ENCODE assay signal across 9 cellular contexts in the genomic region with DNA sequence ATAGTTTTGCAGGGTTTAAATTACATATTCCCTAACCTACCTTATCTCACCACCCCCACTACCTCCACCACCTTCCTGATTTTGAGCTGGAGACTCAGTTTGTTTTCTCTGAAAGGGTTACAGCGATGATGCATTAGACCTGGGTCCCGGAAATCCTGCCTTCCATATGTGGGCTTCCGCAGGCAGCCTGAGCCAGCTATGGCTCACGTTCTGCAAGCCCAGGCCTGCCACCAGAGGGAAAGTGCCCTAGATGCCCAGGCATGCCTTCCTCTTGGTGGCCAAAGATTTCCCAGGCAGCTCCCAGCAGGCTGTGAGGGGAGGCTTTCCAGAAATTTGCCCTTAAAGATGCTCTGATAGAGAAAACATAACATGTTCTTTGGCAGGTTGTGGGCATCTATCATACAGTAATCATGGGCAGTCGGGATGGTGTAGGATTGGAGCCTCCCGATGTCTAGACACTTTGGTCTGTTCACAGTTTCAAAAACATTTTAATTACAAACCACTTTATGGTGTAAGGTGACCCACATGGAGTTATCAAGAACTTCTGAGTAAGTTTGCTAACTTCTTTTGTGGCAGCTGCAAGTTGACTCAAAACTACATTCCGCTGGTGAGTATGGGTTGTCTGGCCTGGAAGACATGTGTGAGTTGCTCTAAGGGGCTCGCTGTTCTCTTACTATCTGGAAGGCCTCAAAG.
DNase-seq lines count a peak whose midpoint lies in the region; ATAC-seq and TF ChIP-seq lines count a peak whose summit lies in the region.
"Had no signal": no experiment of that assay in that cellular context is flagged by ENCODE, and none has a peak within 500 bp of the region (broad histone marks: within the 10 kb centered on the region; RNA-seq: fewer than 3 reads in every experiment).

No MANE protein-coding gene starts in this region.

- no peak overlapping the region for H3K27ac ChIP-seq in HEK293 (ENCODE audit: extremely low read depth, low read depth, low read length)

- H3K4me1 ChIP-seq in HEK293 (ENCODE audit: control insufficient read depth, insufficient read depth, low read length): no peaks in the 10 kb centered on the region

- TF ChIP-seq CTCF in HEK293 (tag by site-specific recombination; IDR thresholded peaks at IDR 0.05): no peak

- CTCF ChIA-PET in HEK293 (lab: Yijun Ruan, JAX): interaction anchor here (0.6 to 0.7 kb wide), 2 partner anchors 16 to 45 kb away, joined by 3 to 6 read pairs; no protein-coding TSS in a partner anchor
- CTCF ChIA-PET in activated naive CD4-positive, alpha-beta T cell treated with anti-CD3 and anti-CD28 coated beads for 36 hours (lab: Charles Lee): interaction anchor here (1.2 to 1.6 kb wide), 3 partner anchors 23 to 46 kb away, joined by 4 to 7 read pairs (median 4); no protein-coding TSS in a partner anchor

- no peaks in the 10 kb centered on the region for H3K9me3 Mint-ChIP-seq in activated naive CD4-positive, alpha-beta T cell treated with anti-CD3 and anti-CD28 coated beads for 36 hours
- H3K9me3 Mint-ChIP-seq: mesothelial cell of epicardium had no signal

- no peaks in the 10 kb centered on the region for H3K9me3 ChIP-seq in HEK293 (ENCODE audit: control insufficient read depth, insufficient read depth, low read depth, low read length)

- no peak overlapping the region for H3K4me3 ChIP-seq in HEK293 (ENCODE audit: low read depth, low read length)

- POLR2A ChIA-PET in HEK293 (lab: Yijun Ruan, JAX): no interaction called here

- H3K4me1 Mint-ChIP-seq in activated naive CD4-positive, alpha-beta T cell treated with anti-CD3 and anti-CD28 coated beads for 36 hours (ENCODE audit: low read depth): peaks cover 44% of the 10 kb centered on the region

- peaks cover 3% of the 10 kb centered on the region for H3K36me3 Mint-ChIP-seq in activated naive CD4-positive, alpha-beta T cell treated with anti-CD3 and anti-CD28 coated beads for 36 hours (ENCODE audit: low read depth)
- H3K36me3 Mint-ChIP-seq: mesothelial cell of epicardium had no signal

- intact Hi-C loops in activated naive CD4-positive, alpha-beta T cell treated with anti-CD3 and anti-CD28 coated beads for 36 hours (cut with micrococcal nuclease): loop anchor here (1.0 kb wide), 3 partner anchors 9 to 18 kb away; no protein-coding TSS in a partner anchor

- no peaks in the 10 kb centered on the region for H3K36me3 ChIP-seq in HEK293 (ENCODE audit: control insufficient read depth in 2 of 2, insufficient read depth in 1 of 2, low read length in 2 of 2)

- no peak for ATAC-seq in HG03196 (IDR thresholded peaks at IDR 0.05; ENCODE audit: unreplicated experiment)

- no peaks in the 10 kb centered on the region for H3K27me3 Mint-ChIP-seq in activated naive CD4-positive, alpha-beta T cell treated with anti-CD3 and anti-CD28 coated beads for 36 hours (ENCODE audit: low read depth)

- DNase-seq in NCI-H510A treated with DMSO at 0.1 percent for 48 hours (lab: John Stamatoyannopoulos, UW) (peak; percentile 86), pulmonary artery endothelial cell (ENCODE audit: low read depth, low spot score) (peak; percentile 26), COR-L47 (lab: John Stamatoyannopoulos, UW) (no peak), foreskin melanocyte (no peak), NAMALWA (ENCODE audit: low spot score) (no peak)
- no peak for DNase-seq in activated naive CD4-positive, alpha-beta T cell treated with anti-CD3 and anti-CD28 coated beads for 36 hours

- H3K4me3 Mint-ChIP-seq in activated naive CD4-positive, alpha-beta T cell treated with anti-CD3 and anti-CD28 coated beads for 36 hours: no peak overlapping the region
- H3K4me3 Mint-ChIP-seq: mesothelial cell of epicardium had no signal

- peak overlapping the region; percentile 55 for H3K27ac Mint-ChIP-seq in activated naive CD4-positive, alpha-beta T cell treated with anti-CD3 and anti-CD28 coated beads for 36 hours
- H3K27ac Mint-ChIP-seq: mesothelial cell of epicardium had no signal

TF ChIP-seq in HEK293, 187 proteins besides CTCF, POLR2A, EP300 and RAD21:
- no peak for TF ChIP-seq ZNF121 (tag by site-specific recombination; IDR thresholded peaks at IDR 0.05)
- TF ChIP-seq, protein P1, sequence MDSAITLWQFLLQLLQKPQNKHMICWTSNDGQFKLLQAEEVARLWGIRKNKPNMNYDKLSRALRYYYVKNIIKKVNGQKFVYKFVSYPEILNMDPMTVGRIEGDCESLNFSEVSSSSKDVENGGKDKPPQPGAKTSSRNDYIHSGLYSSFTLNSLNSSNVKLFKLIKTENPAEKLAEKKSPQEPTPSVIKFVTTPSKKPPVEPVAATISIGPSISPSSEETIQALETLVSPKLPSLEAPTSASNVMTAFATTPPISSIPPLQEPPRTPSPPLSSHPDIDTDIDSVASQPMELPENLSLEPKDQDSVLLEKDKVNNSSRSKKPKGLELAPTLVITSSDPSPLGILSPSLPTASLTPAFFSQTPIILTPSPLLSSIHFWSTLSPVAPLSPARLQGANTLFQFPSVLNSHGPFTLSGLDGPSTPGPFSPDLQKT (IDR thresholded peaks at IDR 0.05; ENCODE audit: borderline replicate concordance, low read depth, low read length): peak; percentile 77; the same call in 1 of the 2 replicates

Comparison
In these comparisons a context has a peak if more than half of its experiments do, and no peak if none do; other contexts are left out.
1. DNase-seq: peak in NCI-H510A treated with DMSO at 0.1 percent for 48 hours (single experiment) and pulmonary artery endothelial cell (single experiment); none in activated naive CD4-positive, alpha-beta T cell treated with anti-CD3 and anti-CD28 coated beads for 36 hours (single experiment), COR-L47 (single experiment), foreskin melanocyte (single experiment) and NAMALWA (single experiment).